ENCODE assay signal across 1 cellular context in the genomic region with DNA sequence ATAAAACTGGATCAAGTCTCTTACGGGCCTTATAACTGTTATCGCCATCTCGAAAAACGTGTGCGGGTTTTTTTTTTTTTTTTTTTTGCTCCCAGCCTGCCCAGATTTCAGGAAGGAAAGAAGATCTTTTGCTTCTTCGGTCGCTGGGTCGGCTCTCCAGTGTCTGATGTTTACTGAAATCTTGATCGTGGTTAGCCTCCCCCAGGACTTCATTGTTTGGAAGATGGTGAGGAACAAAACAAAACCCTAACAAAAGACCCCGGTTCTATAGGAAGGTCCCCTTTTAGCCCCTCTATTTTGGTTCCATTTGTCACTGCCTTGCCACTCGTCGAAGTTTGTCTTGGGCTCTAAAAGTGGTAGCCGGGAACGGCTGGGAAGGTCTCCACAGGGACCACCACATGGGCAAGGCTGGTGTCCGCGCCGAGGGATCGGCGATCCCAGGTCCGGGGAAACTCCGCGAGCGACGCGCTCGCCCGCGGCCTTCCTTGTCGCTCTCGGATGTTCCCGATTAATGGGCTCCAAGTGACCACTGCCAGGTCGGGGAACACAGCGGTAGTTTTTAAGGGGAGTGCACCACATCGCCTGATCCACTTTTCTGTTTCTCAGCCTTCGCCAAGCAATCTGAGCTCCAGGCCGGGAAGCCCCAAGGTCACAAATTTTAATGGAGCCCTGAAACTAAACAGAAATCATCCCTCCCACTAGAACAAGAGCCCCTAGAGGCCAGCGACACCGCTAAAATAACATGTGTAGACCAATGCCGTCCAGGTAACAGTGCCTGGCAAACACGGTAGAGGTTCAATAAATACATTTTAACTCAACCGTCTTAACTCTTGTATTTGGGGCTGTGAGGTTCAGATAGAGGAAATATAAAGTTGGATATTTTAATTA.
TF ChIP-seq lines count a peak whose summit lies in the region.

No MANE protein-coding gene starts in this region.

TF ChIP-seq in WTC11, 78 proteins besides CTCF, POLR2A, EP300 and RAD21 (continued from another document):
- TF ChIP-seq, protein P1, sequence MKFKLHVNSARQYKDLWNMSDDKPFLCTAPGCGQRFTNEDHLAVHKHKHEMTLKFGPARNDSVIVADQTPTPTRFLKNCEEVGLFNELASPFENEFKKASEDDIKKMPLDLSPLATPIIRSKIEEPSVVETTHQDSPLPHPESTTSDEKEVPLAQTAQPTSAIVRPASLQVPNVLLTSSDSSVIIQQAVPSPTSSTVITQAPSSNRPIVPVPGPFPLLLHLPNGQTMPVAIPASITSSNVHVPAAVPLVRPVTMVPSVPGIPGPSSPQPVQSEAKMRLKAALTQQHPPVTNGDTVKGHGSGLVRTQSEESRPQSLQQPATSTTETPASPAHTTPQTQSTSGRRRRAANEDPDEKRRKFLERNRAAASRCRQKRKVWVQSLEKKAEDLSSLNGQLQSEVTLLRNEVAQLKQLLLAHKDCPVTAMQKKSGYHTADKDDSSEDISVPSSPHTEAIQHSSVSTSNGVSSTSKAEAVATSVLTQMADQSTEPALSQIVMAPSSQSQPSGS (CRISPR knock-in tag; IDR thresholded peaks at IDR 0.05; ENCODE audit: borderline replicate concordance, low read depth) = no peak
